In the genomic region with DNA sequence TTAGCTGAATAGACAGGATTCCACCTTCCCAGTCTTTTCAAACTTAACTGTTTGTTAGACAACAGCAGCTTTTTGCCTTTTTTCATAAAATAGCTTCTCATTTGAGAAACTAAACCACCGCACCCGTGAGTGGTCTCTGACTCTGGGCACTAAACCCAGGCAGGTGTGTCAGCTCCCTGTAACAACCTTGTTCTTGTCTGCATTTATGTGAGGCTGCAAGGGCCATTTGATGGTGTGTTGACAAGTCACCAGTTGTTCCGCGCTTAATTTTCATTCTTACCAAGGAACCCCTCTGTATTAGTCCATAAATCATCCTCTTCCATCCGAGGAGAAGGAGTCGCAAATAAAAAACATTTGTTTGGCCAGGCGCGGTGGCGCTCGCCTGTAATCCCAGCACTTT, we compare ENCODE assay signal across 13 cellular contexts. TPM values are rescaled to one million over a fixed set of nuclear protein-coding genes. Genes with fewer than 3 reads are reported as not detected.
A peak's percentile ranks its signal among the peaks of the same experiment; 100 is the strongest.
DNase-seq lines count a peak whose midpoint lies in the region; ATAC-seq and TF ChIP-seq lines count a peak whose summit lies in the region.
"Had no signal": no experiment of that assay in that cellular context is flagged by ENCODE, and none has a peak within 500 bp of the region (broad histone marks: within the 10 kb centered on the region; RNA-seq: fewer than 3 reads in every experiment).

No MANE protein-coding gene starts in this region.

- no peaks in the 10 kb centered on the region for H3K9me3 Mint-ChIP-seq in activated naive CD8-positive, alpha-beta T cell treated with anti-CD3 and anti-CD28 coated beads, Interleukin-2, amount 50 U/mL, for 24 hours
- H3K9me3 Mint-ChIP-seq: HFFc6 had no signal

- BruUV-seq in HCT116 (replicated peaks; lab: Mats Ljungman, UMichigan) = TSS peak; percentile 61

- peaks cover 6% of the 10 kb centered on the region for H3K27me3 Mint-ChIP-seq in activated naive CD8-positive, alpha-beta T cell treated with anti-CD3 and anti-CD28 coated beads, Interleukin-2, amount 50 U/mL, for 24 hours

- H4K20me1 ChIP-seq in HCT116 (ENCODE audit: insufficient read depth) (no peaks in the 10 kb centered on the region), neural cell (ENCODE audit: insufficient read depth) (no peaks in the 10 kb centered on the region)

- no peak for TF ChIP-seq CTCF in HCT116 (IDR thresholded peaks at IDR 0.05 in 2 of 3, conservative IDR thresholded peaks at IDR 0.05 in 1 of 3; ENCODE audit: borderline replicate concordance in 1 of 3, insufficient read depth in 1 of 3, low read depth in 2 of 3, low read length in 2 of 3)
- TF ChIP-seq CTCF in neural cell (IDR thresholded peaks at IDR 0.05; ENCODE audit: poor library complexity, severe bottlenecking) = no peak
- TF ChIP-seq CTCF in breast epithelium (IDR thresholded peaks at IDR 0.05) = no peak

- H3K4me1 ChIP-seq in HCT116 (ENCODE audit: control insufficient read depth in 1 of 2, insufficient read depth in 2 of 2, low read length in 2 of 2) (peaks cover 5 to 16% of the 10 kb centered on the region in 2 experiments), breast epithelium (no peaks in the 10 kb centered on the region)

- TF ChIP-seq RAD21 in HCT116 (IDR thresholded peaks at IDR 0.05; ENCODE audit: low read depth) = no peak
- no peak for TF ChIP-seq RAD21 in neural cell (conservative IDR thresholded peaks at IDR 0.05)

- peak; percentile 7 for DNase-seq in DMS 273 (lab: John Stamatoyannopoulos, UW; ENCODE audit: unreplicated experiment)
- no peak for DNase-seq in DMS 273 treated with DMSO at 0.1 percent for 48 hours (lab: John Stamatoyannopoulos, UW)
- DNase-seq in HCT116 (ENCODE audit: low read depth, low spot score) = no peak
- no peak for DNase-seq in activated naive CD8-positive, alpha-beta T cell treated with anti-CD3 and anti-CD28 coated beads, Interleukin-2, amount 50 U/mL, for 24 hours
- DNase-seq in breast epithelium (ENCODE audit: low spot score in 2 of 2) = no peak
- DNase-seq in stimulated activated CD4-positive, alpha-beta T cell treated with anti-CD3 and anti-CD28 coated beads, Interleukin-1b, Interleukin-23, amount 100 ng/mL, for 48 hours = no peak
- DNase-seq in NCI-H2107 (lab: John Stamatoyannopoulos, UW) = no peak
- DNase-seq: HFFc6; mammary epithelial cell; NCI-H187 treated with DMSO at 0.1 percent for 48 hours; stimulated activated CD4-positive, alpha-beta T cell treated with anti-CD3 and anti-CD28 coated beads, Interleukin-4, amount 100 ng/mL, for 4 hours had no signal

- H3K27ac ChIP-seq in HCT116 (ENCODE audit: low read depth, low read length) (no peak overlapping the region), neural cell (ENCODE audit: low read length) (no peak overlapping the region), breast epithelium (no peak overlapping the region)
- H3K27ac ChIP-seq: 22Rv1 had no signal

- H3K4me2 ChIP-seq in HCT116 (ENCODE audit: low read length) = peak overlapping the region; percentile 68
- H3K4me2 ChIP-seq in neural cell (ENCODE audit: low read length) = no peak overlapping the region

- H3K27me3 ChIP-seq in HCT116 (ENCODE audit: insufficient read depth, low read length) (no peaks in the 10 kb centered on the region), neural cell (ENCODE audit: insufficient read depth, low read depth, low read length) (no peaks in the 10 kb centered on the region), breast epithelium (no peaks in the 10 kb centered on the region)

- H3K9ac ChIP-seq in HCT116 (ENCODE audit: low read length) (no peak overlapping the region), neural cell (ENCODE audit: low read length) (no peak overlapping the region)

- H2AFZ ChIP-seq in HCT116 (ENCODE audit: low read depth, low read length, poor library complexity, severe bottlenecking) = no peak overlapping the region
- H2AFZ ChIP-seq in neural cell (ENCODE audit: low read depth, low read length) = no peak overlapping the region

- H3K36me3 Mint-ChIP-seq in activated naive CD8-positive, alpha-beta T cell treated with anti-CD3 and anti-CD28 coated beads, Interleukin-2, amount 50 U/mL, for 24 hours (ENCODE audit: low read depth) = no peaks in the 10 kb centered on the region

- RAD21 ChIA-PET in HCT116 (lab: Charles Lee; ENCODE audit: low non-redundant PET in 1 of 2, low total read pairs in 2 of 2, uncharacterized antibody in 2 of 2, unreplicated experiment in 2 of 2) = no interaction called here

- intact Hi-C loops in HCT116 (cut with micrococcal nuclease) = no loop called here
- intact Hi-C loops in breast epithelium (cut with DNase I; ENCODE audit: low total_unique reads) = no loop called here

- H3K9me3 ChIP-seq in HCT116 (ENCODE audit: control insufficient read depth in 1 of 2, insufficient read depth in 1 of 2, low read depth in 1 of 2, low read length in 2 of 2) = no peaks in the 10 kb centered on the region
- H3K9me3 ChIP-seq in neural cell (ENCODE audit: low read length) = no peaks in the 10 kb centered on the region
- H3K9me3 ChIP-seq in breast epithelium = no peaks in the 10 kb centered on the region

- peaks cover 10% of the 10 kb centered on the region for H3K4me1 Mint-ChIP-seq in activated naive CD8-positive, alpha-beta T cell treated with anti-CD3 and anti-CD28 coated beads, Interleukin-2, amount 50 U/mL, for 24 hours

- no peaks in the 10 kb centered on the region for H3K36me3 ChIP-seq in HCT116 (ENCODE audit: control insufficient read depth in 1 of 2, insufficient read depth in 2 of 2, low read length in 2 of 2)
- no peaks in the 10 kb centered on the region for H3K36me3 ChIP-seq in neural cell (ENCODE audit: insufficient read depth, low read length)
- H3K36me3 ChIP-seq in breast epithelium = no peaks in the 10 kb centered on the region

- H3F3A ChIP-seq in neural cell (ENCODE audit: insufficient read depth, low read length, poor library complexity, severe bottlenecking) = no peaks in the 10 kb centered on the region

- peak overlapping the region; percentile 40 for H3K4me3 Mint-ChIP-seq in activated naive CD8-positive, alpha-beta T cell treated with anti-CD3 and anti-CD28 coated beads, Interleukin-2, amount 50 U/mL, for 24 hours
- H3K4me3 Mint-ChIP-seq: HFFc6 had no signal

- TF ChIP-seq EP300 in neural cell (conservative IDR thresholded peaks at IDR 0.05; ENCODE audit: poor library complexity, severe bottlenecking) = no peak

- CTCF ChIA-PET in HCT116 (lab: Charles Lee) = no interaction called here

- no peak overlapping the region for H3K27ac Mint-ChIP-seq in activated naive CD8-positive, alpha-beta T cell treated with anti-CD3 and anti-CD28 coated beads, Interleukin-2, amount 50 U/mL, for 24 hours
- H3K27ac Mint-ChIP-seq: HFFc6 had no signal

- POLR2A ChIA-PET in HCT116 (lab: Charles Lee) = no interaction called here

- no peaks in the 10 kb centered on the region for H3K9me2 ChIP-seq in HCT116 (ENCODE audit: insufficient read depth)
- H3K9me2 ChIP-seq in neural cell (ENCODE audit: insufficient read depth, low read length) = no peaks in the 10 kb centered on the region

- peak overlapping the region; percentile 44 to 51 for H3K4me3 ChIP-seq in HCT116 (replicated peaks in 1 of 2; ENCODE audit: low read depth in 1 of 2, low read length in 2 of 2)
- H3K4me3 ChIP-seq in neural cell (ENCODE audit: low read length) = peak overlapping the region; percentile 66
- no peak overlapping the region for H3K4me3 ChIP-seq in breast epithelium

- ATAC-seq in HCT116 = no peak
- no peak for ATAC-seq in activated naive CD8-positive, alpha-beta T cell treated with anti-CD3 and anti-CD28 coated beads, Interleukin-2, amount 50 U/mL, for 24 hours

- no peaks in the 10 kb centered on the region for H3K79me2 ChIP-seq in HCT116 (ENCODE audit: insufficient read depth, low read length)
- no peaks in the 10 kb centered on the region for H3K79me2 ChIP-seq in neural cell (replicated peaks; ENCODE audit: insufficient read depth, low read length)

- TF ChIP-seq POLR2A in HCT116 (IDR thresholded peaks at IDR 0.05; ENCODE audit: borderline replicate concordance, extremely low read depth, insufficient read depth, insufficient read length) = no peak
- no peak for TF ChIP-seq POLR2A in breast epithelium (IDR thresholded peaks at IDR 0.05)

TF ChIP-seq in HCT116, 20 proteins besides CTCF, POLR2A, EP300 and RAD21 (continues in another document):
- TF ChIP-seq SRF (IDR thresholded peaks at IDR 0.05; ENCODE audit: low read depth) (no peak), ELF1 (IDR thresholded peaks at IDR 0.05; ENCODE audit: borderline replicate concordance, low read depth) (no peak), SP1 (IDR thresholded peaks at IDR 0.05; ENCODE audit: low read depth) (no peak)

TF ChIP-seq in neural cell, 6 proteins besides CTCF, POLR2A, EP300 and RAD21 (continues in another document):
- no peak for TF ChIP-seq MXI1 (conservative IDR thresholded peaks at IDR 0.05; ENCODE audit: poor library complexity, severe bottlenecking)
- TF ChIP-seq POLR2AphosphoS5 (IDR thresholded peaks at IDR 0.05) = no peak
- TF ChIP-seq TAF1 (IDR thresholded peaks at IDR 0.05; ENCODE audit: low read depth) = no peak
- no peak for TF ChIP-seq SMC3 (conservative IDR thresholded peaks at IDR 0.05; ENCODE audit: poor library complexity)
- TF ChIP-seq, protein P1, sequence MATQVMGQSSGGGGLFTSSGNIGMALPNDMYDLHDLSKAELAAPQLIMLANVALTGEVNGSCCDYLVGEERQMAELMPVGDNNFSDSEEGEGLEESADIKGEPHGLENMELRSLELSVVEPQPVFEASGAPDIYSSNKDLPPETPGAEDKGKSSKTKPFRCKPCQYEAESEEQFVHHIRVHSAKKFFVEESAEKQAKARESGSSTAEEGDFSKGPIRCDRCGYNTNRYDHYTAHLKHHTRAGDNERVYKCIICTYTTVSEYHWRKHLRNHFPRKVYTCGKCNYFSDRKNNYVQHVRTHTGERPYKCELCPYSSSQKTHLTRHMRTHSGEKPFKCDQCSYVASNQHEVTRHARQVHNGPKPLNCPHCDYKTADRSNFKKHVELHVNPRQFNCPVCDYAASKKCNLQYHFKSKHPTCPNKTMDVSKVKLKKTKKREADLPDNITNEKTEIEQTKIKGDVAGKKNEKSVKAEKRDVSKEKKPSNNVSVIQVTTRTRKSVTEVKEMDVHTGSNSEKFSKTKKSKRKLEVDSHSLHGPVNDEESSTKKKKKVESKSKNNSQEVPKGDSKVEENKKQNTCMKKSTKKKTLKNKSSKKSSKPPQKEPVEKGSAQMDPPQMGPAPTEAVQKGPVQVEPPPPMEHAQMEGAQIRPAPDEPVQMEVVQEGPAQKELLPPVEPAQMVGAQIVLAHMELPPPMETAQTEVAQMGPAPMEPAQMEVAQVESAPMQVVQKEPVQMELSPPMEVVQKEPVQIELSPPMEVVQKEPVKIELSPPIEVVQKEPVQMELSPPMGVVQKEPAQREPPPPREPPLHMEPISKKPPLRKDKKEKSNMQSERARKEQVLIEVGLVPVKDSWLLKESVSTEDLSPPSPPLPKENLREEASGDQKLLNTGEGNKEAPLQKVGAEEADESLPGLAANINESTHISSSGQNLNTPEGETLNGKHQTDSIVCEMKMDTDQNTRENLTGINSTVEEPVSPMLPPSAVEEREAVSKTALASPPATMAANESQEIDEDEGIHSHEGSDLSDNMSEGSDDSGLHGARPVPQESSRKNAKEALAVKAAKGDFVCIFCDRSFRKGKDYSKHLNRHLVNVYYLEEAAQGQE (IDR thresholded peaks at IDR 0.05; ENCODE audit: borderline replicate concordance) = no peak

RNA-seq across cellular contexts. Expression of a gene that starts 1.5 kb away (rescaled TPM):
- total RNA-seq in HCT116 (2021; ENCODE audit: unreplicated experiment) (5.9 TPM), breast epithelium (10 to 100 TPM in 1 of 3 donors, 1 to 10 TPM in 2; 8.8 to 17.3 (median 9.8) TPM)
- polyA plus RNA-seq in HCT116 (2012) = 1.9 and 3.7 TPM in 2 replicates
- polyA plus RNA-seq in neural cell = 1.2 and 2.3 TPM in 2 replicates
- polyA minus RNA-seq in neural cell = 5.8 and 6.0 TPM in 2 replicates

Comparison
In these comparisons a context has a peak if more than half of its experiments do, and no peak if none do; other contexts are left out.
1. H3K4me3 ChIP-seq: peak in HCT116 (2 of 2) and neural cell (single experiment); none in breast epithelium (0 of 3).